ENCODE assay signal across 4 cellular contexts in genomic region chr5:66674802-66675201, GRCh38.
"Had no signal": no experiment of that assay in that cellular context is flagged by ENCODE, and none has a peak within 500 bp of the region (broad histone marks: within the 10 kb centered on the region; RNA-seq: fewer than 3 reads in every experiment).

No MANE protein-coding gene starts in this region.

- H3K27ac ChIP-seq: HL-60 had no signal

- DNase-seq: IMR-90 had no signal

- H3K4me3 ChIP-seq: K562 had no signal

- ATAC-seq: HepG2, K562 had no signal
